Comparison of ENCODE assay signal across 9 cellular contexts in the genomic region with DNA sequence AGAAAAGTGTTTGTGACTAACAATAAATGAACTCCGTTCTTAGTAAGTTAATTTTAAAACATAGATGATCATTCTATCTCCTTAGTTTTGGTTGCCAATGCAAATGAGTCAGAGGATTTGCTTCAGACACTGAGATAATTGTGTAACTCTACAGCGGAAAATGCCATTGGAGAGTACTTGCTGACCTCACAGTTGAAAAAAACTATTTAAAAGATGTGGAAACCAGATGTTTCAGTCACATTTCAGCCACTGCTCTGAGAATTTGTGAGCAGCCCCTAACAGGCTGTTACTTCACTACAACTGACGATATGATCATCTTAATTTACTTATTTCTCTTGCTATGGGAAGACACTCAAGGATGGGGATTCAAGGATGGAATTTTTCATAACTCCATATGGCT. TPM values are rescaled to one million over a fixed set of nuclear protein-coding genes. Genes with fewer than 3 reads are reported as not detected.
DNase-seq lines count a peak whose midpoint lies in the region; ATAC-seq, FAIRE-seq and TF ChIP-seq lines count a peak whose summit lies in the region.
"Had no signal": no experiment of that assay in that cellular context is flagged by ENCODE, and none has a peak within 500 bp of the region (broad histone marks: within the 10 kb centered on the region; RNA-seq: fewer than 3 reads in every experiment).

A gene with protein sequence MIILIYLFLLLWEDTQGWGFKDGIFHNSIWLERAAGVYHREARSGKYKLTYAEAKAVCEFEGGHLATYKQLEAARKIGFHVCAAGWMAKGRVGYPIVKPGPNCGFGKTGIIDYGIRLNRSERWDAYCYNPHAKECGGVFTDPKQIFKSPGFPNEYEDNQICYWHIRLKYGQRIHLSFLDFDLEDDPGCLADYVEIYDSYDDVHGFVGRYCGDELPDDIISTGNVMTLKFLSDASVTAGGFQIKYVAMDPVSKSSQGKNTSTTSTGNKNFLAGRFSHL (plus strand): TSS at position 234 of the 400 bp plus-strand sequence. CDS start 75 bp downstream, at position 309.

- no peaks in the 10 kb centered on the region for H3K4me1 Mint-ChIP-seq in activated CD4-positive, alpha-beta T cell treated with anti-CD3 and anti-CD28 coated beads, Interleukin-2, amount 10 ng/mL, durations not matched to agents 7 days and 5 days

- no peak within 1 kb of the TSS for H3K4me3 Mint-ChIP-seq in activated CD4-positive, alpha-beta T cell treated with anti-CD3 and anti-CD28 coated beads, Interleukin-2, amount 10 ng/mL, durations not matched to agents 7 days and 5 days

- TF ChIP-seq CTCF in NB4 (IDR thresholded peaks at IDR 0.05; ENCODE audit: low read depth, low read length) (no peak), Peyer's patch (IDR thresholded peaks at IDR 0.05) (no peak)

- no peaks in the 10 kb centered on the region for H3K36me3 ChIP-seq in Peyer's patch

- no peak within 1 kb of the TSS for H3K27ac Mint-ChIP-seq in activated CD4-positive, alpha-beta T cell treated with anti-CD3 and anti-CD28 coated beads, Interleukin-2, amount 10 ng/mL, durations not matched to agents 7 days and 5 days

- H3K9me3 ChIP-seq in mononuclear cell (ENCODE audit: low read depth, low read length), result no peaks in the 10 kb centered on the region
- H3K9me3 ChIP-seq in Peyer's patch, result no peaks in the 10 kb centered on the region

- DNase-seq in ACHN (peak; percentile 82), NB4 (ENCODE audit: low read depth) (peak; percentile 78), middle frontal gyrus (ENCODE audit: extremely low spot score, low spot score) (no peak), Peyer's patch (no peak)
- DNase-seq in stimulated activated naive CD8-positive, alpha-beta T cell treated with anti-CD3 and anti-CD28 coated beads, Interleukin-15, Interleukin-2, amounts not matched to agents 100 U/mL and 50 U/mL, for 24 hours, result no peak
- DNase-seq in activated CD4-positive, alpha-beta T cell treated with anti-CD3 and anti-CD28 coated beads, Interleukin-2, amount 10 ng/mL, durations not matched to agents 7 days and 5 days, result no peak

- H3K9me3 Mint-ChIP-seq in activated CD4-positive, alpha-beta T cell treated with anti-CD3 and anti-CD28 coated beads, Interleukin-2, amount 10 ng/mL, durations not matched to agents 7 days and 5 days, result no peaks in the 10 kb centered on the region

- TF ChIP-seq POLR2A in NB4 (IDR thresholded peaks at IDR 0.05; ENCODE audit: extremely low read depth, insufficient read length) (no peak), Peyer's patch (IDR thresholded peaks at IDR 0.05) (peak in 1 of 2 donors; percentile 28)

- H3K4me1 ChIP-seq in mononuclear cell (ENCODE audit: insufficient read depth, low read length) (peaks cover 3% of the 10 kb centered on the region), Peyer's patch (no peaks in the 10 kb centered on the region)

- H3K36me3 Mint-ChIP-seq in activated CD4-positive, alpha-beta T cell treated with anti-CD3 and anti-CD28 coated beads, Interleukin-2, amount 10 ng/mL, durations not matched to agents 7 days and 5 days (ENCODE audit: low read depth), result no peaks in the 10 kb centered on the region

- H3K27me3 ChIP-seq in mononuclear cell (ENCODE audit: insufficient read depth, low read length), result no peaks in the 10 kb centered on the region
- no peaks in the 10 kb centered on the region for H3K27me3 ChIP-seq in Peyer's patch

- H3K27ac ChIP-seq in Peyer's patch, result no peak within 1 kb of the TSS
- H3K27ac ChIP-seq: C4-2B had no signal

- ATAC-seq in stimulated activated naive CD8-positive, alpha-beta T cell treated with anti-CD3 and anti-CD28 coated beads, Interleukin-15, Interleukin-2, amounts not matched to agents 100 U/mL and 50 U/mL, for 24 hours, result no peak

- CTCF ChIA-PET in activated CD4-positive, alpha-beta T cell treated with anti-CD3 and anti-CD28 coated beads, Interleukin-2, amount 10 ng/mL, durations not matched to agents 7 days and 5 days (lab: Charles Lee), result no interaction called here

- in situ Hi-C loops in ACHN (cut with HindIII; ENCODE audit: low pct_ligation_motif_present, low pct_unique_long_range_greater_than_20kb, low sequenced_read_pairs), result no loop called here

- peaks cover 20% of the 10 kb centered on the region for H3K27me3 Mint-ChIP-seq in activated CD4-positive, alpha-beta T cell treated with anti-CD3 and anti-CD28 coated beads, Interleukin-2, amount 10 ng/mL, durations not matched to agents 7 days and 5 days

- POLR2A ChIA-PET in activated CD4-positive, alpha-beta T cell treated with anti-CD3 and anti-CD28 coated beads, Interleukin-2, amount 10 ng/mL, durations not matched to agents 7 days and 5 days (lab: Charles Lee), result no interaction called here

- no peak within 1 kb of the TSS for H3K4me3 ChIP-seq in NB4 (ENCODE audit: low read depth, low read length)
- H3K4me3 ChIP-seq in mononuclear cell (ENCODE audit: low read length), result no peak within 1 kb of the TSS
- no peak within 1 kb of the TSS for H3K4me3 ChIP-seq in Peyer's patch

- FAIRE-seq in endometrium (lab: Jason Lieb, UNC), result peak; percentile 94

RNA-seq across cellular contexts. Expression of the gene that starts here (rescaled TPM):
- 11.1 TPM for total RNA-seq in mononuclear cell
- not detected for total RNA-seq in activated CD4-positive, alpha-beta T cell treated with anti-CD3 and anti-CD28 coated beads, Interleukin-2, amount 10 ng/mL, durations not matched to agents 7 days and 5 days
- 1 to 10 TPM in 1 of 4 donors, not detected in 3; 1.1 TPM for total RNA-seq in Peyer's patch

Comparison
In these comparisons a context has a peak if more than half of its experiments do, and no peak if none do; other contexts are left out.
1. DNase-seq: peak in ACHN (single experiment) and NB4 (single experiment); none in middle frontal gyrus (single experiment), stimulated activated naive CD8-positive, alpha-beta T cell treated with anti-CD3 and anti-CD28 coated beads, Interleukin-15, Interleukin-2, amounts not matched to agents 100 U/mL and 50 U/mL, for 24 hours (single experiment), activated CD4-positive, alpha-beta T cell treated with anti-CD3 and anti-CD28 coated beads, Interleukin-2, amount 10 ng/mL, durations not matched to agents 7 days and 5 days (single experiment) and Peyer's patch (0 of 3).